In genomic region chr11:130580372-130580771, GRCh38 we compare ENCODE assay signal across 9 cellular contexts.
DNase-seq lines count a peak whose midpoint lies in the region; TF ChIP-seq lines count a peak whose summit lies in the region.
"Had no signal": no experiment of that assay in that cellular context is flagged by ENCODE, and none has a peak within 500 bp of the region (broad histone marks: within the 10 kb centered on the region; RNA-seq: fewer than 3 reads in every experiment).

No MANE protein-coding gene starts in this region.

- 16 to 27% methylated on average over 4 of the region's 4 CpGs for WGBS in tibial nerve, 2 donors

- H3K9me3 ChIP-seq in tibial nerve, result no peaks in the 10 kb centered on the region
- H3K9me3 ChIP-seq: HAP-1 had no signal

- peak; percentile 100 for TF ChIP-seq EP300 in Ishikawa (IDR thresholded peaks at IDR 0.05; ENCODE audit: borderline replicate concordance)
- TF ChIP-seq EP300 in tibial nerve (IDR thresholded peaks at IDR 0.05), result no peak

- peak overlapping the region in 1 of 5 experiments; percentile 7 for H3K4me3 Mint-ChIP-seq in brain
- H3K4me3 Mint-ChIP-seq: T-helper 1 cell treated with Interleukin-12 subunit alpha and Interleukin-12 subunit beta and Interleukin-4 antibody, amounts not matched to agents 30 μg/mL and 1 μg/mL, for 36 hours had no signal

- peaks cover 0 to 11% (median 7%) of the 10 kb centered on the region in 5 experiments for H3K9me3 Mint-ChIP-seq in brain
- H3K9me3 Mint-ChIP-seq: T-helper 1 cell treated with Interleukin-12 subunit alpha and Interleukin-12 subunit beta and Interleukin-4 antibody, amounts not matched to agents 30 μg/mL and 1 μg/mL, for 36 hours had no signal

- H3K4me1 ChIP-seq in tibial nerve, result peaks cover 0 to 76% (median 35%) of the 10 kb centered on the region in 4 donors
- H3K4me1 ChIP-seq: HAP-1 had no signal

- peak; percentile 75 for DNase-seq in iris pigment epithelial cell (ENCODE audit: low read depth)
- no peak for DNase-seq in tibial nerve (ENCODE audit: low spot score in 2 of 2)
- no peak for DNase-seq in GOT3 (lab: John Stamatoyannopoulos, UW)
- DNase-seq in NCI-H1092 treated with DMSO at 0.1 percent for 48 hours (lab: John Stamatoyannopoulos, UW), result no peak
- DNase-seq in SHP77 treated with DMSO at 0.1 percent for 48 hours (lab: John Stamatoyannopoulos, UW), result no peak

- peak overlapping the region; percentile 36 to 92 (median 84) for H3K27ac Mint-ChIP-seq in brain
- H3K27ac Mint-ChIP-seq: T-helper 1 cell treated with Interleukin-12 subunit alpha and Interleukin-12 subunit beta and Interleukin-4 antibody, amounts not matched to agents 30 μg/mL and 1 μg/mL, for 36 hours had no signal

- peaks cover 32% of the 10 kb centered on the region for H3K4me1 Mint-ChIP-seq in brain

- 0 out of 2 replicates have a peak, but pooled peaks have one; percentile 10 for TF ChIP-seq RAD21 in Ishikawa (IDR thresholded peaks at IDR 0.05; ENCODE audit: low read depth)

- H3K36me3 Mint-ChIP-seq in brain, result no peaks in the 10 kb centered on the region

- no peaks in the 10 kb centered on the region for H3K27me3 ChIP-seq in tibial nerve

- H3K27ac ChIP-seq in tibial nerve, result peak overlapping the region; percentile 41 to 93 (median 65)

- no peaks in the 10 kb centered on the region for H3K36me3 ChIP-seq in tibial nerve
- H3K36me3 ChIP-seq: HAP-1 had no signal

- TF ChIP-seq CTCF in brain (conservative IDR thresholded peaks at IDR 0.05) (no peak), tibial nerve (IDR thresholded peaks at IDR 0.05) (no peak)

- H3K27me3 Mint-ChIP-seq in brain, result peaks cover 3% of the 10 kb centered on the region

- TF ChIP-seq POLR2A in tibial nerve (IDR thresholded peaks at IDR 0.05), result no peak

- no peak overlapping the region for H3K4me3 ChIP-seq in tibial nerve
- H3K4me3 ChIP-seq: HAP-1 had no signal

TF ChIP-seq in Ishikawa, 13 proteins besides CTCF, POLR2A, EP300 and RAD21:
- TF ChIP-seq ZBTB7A (IDR thresholded peaks at IDR 0.05; ENCODE audit: low read depth) (no peak), TAF1 (IDR thresholded peaks at IDR 0.05; ENCODE audit: low read depth) (no peak), CEBPB (IDR thresholded peaks at IDR 0.05) (no peak), NFIC (IDR thresholded peaks at IDR 0.05) (peak; percentile 96), MAX (IDR thresholded peaks at IDR 0.05) (no peak; the same call in 1 of the 2 replicates), CREB1 (IDR thresholded peaks at IDR 0.05; ENCODE audit: low read depth) (no peak), YY1 (IDR thresholded peaks at IDR 0.05; ENCODE audit: low read depth) (peak; percentile 55), TCF12 (IDR thresholded peaks at IDR 0.05; ENCODE audit: low read depth) (peak; percentile 99), EGR1 (IDR thresholded peaks at IDR 0.05) (no peak), TEAD4 (IDR thresholded peaks at IDR 0.05) (peak; percentile 92), FOXM1 (IDR thresholded peaks at IDR 0.05; ENCODE audit: borderline replicate concordance, low read depth) (peak; percentile 99)
